8 cellular contexts compared by ENCODE assay signal in genomic region chr18:25175558-25175957, GRCh38.
"Had no signal": no experiment of that assay in that cellular context is flagged by ENCODE, and none has a peak within 500 bp of the region (broad histone marks: within the 10 kb centered on the region; RNA-seq: fewer than 3 reads in every experiment).

No MANE protein-coding gene starts in this region.

- H3K27ac ChIP-seq: GM23248 had no signal

- DNase-seq: GM23248, GOT3, H7, H9, HCEC 1CT, HFFc6 had no signal

- H3K4me3 ChIP-seq: GM23248, GM23338, HAP-1 had no signal

- H3K36me3 ChIP-seq: HAP-1 had no signal

- H3K4me1 ChIP-seq: HAP-1 had no signal

- H3K9me3 ChIP-seq: HAP-1 had no signal
